ENCODE assay signal across 8 cellular contexts in genomic region chr4:337143-337931, GRCh38. TPM values are rescaled to one million over a fixed set of nuclear protein-coding genes. Genes with fewer than 3 reads are reported as not detected.
A peak's percentile ranks its signal among the peaks of the same experiment; 100 is the strongest.
DNase-seq lines count a peak whose midpoint lies in the region; ATAC-seq and TF ChIP-seq lines count a peak whose summit lies in the region.

Gene ZNF141, plus strand, starts transcription at chr4:337814. Its CDS starts 170 bp downstream, at chr4:337984.

- no peaks in the 10 kb centered on the region for H3F3A ChIP-seq in PC-3 (ENCODE audit: low read length, unreplicated experiment)

- peak; percentile 97 for ATAC-seq in GM19467 (IDR thresholded peaks at IDR 0.05; ENCODE audit: unreplicated experiment)
- peak; percentile 92 for ATAC-seq in PC-3
- ATAC-seq in activated T-cell treated with anti-CD3 and anti-CD28 coated beads, Interleukin-2, amount 50 U/mL, for 72 hours (replicated peaks in 1 of 2), result peak; percentile 94 to 95
- ATAC-seq in esophagus mucosa, result peak; percentile 98

- H3K4me1 ChIP-seq in PC-3 (ENCODE audit: insufficient read depth, low read length) (0 out of 2 replicates have a peak, but pooled peaks cover 3% of the 10 kb centered on the region), muscle layer of duodenum (ENCODE audit: control insufficient read depth in 1 of 2, insufficient read depth in 2 of 2, low read length in 2 of 2) (peaks cover 3 to 18% of the 10 kb centered on the region in 2 donors)

- H3K27me3 Mint-ChIP-seq in activated T-cell treated with anti-CD3 and anti-CD28 coated beads, Interleukin-2, amount 50 U/mL, for 72 hours (ENCODE audit: low read depth), result no peaks in the 10 kb centered on the region

- H3K4me2 ChIP-seq in PC-3 (ENCODE audit: low read length), result peak within 1 kb of the TSS; percentile 99

- H3K9me3 ChIP-seq in PC-3 (ENCODE audit: low read length) (peaks cover 4% of the 10 kb centered on the region; the same call in 1 of the 2 replicates), muscle layer of duodenum (ENCODE audit: control insufficient read depth in 1 of 2, low read length in 2 of 2) (peaks cover 0 to 16% of the 10 kb centered on the region in 2 donors)

- H3K36me3 ChIP-seq in PC-3 (ENCODE audit: low read depth, low read length), result peaks cover 33% of the 10 kb centered on the region
- H3K36me3 ChIP-seq in muscle layer of duodenum (ENCODE audit: control insufficient read depth in 1 of 2, insufficient read depth in 2 of 2, low read length in 2 of 2), result no peaks in the 10 kb centered on the region

- H3K36me3 Mint-ChIP-seq in activated T-cell treated with anti-CD3 and anti-CD28 coated beads, Interleukin-2, amount 50 U/mL, for 72 hours (ENCODE audit: insufficient read depth in 2 of 2), result peaks cover 42 to 59% of the 10 kb centered on the region in 2 donors

- H3K9me2 ChIP-seq in PC-3 (replicated peaks; ENCODE audit: low read length), result no peaks in the 10 kb centered on the region

- peak within 1 kb of the TSS; percentile 91 for H3K9ac ChIP-seq in PC-3 (ENCODE audit: low read length)

- TSS peak; percentile 70 for BruUV-seq in PC-3 (replicated peaks; lab: Mats Ljungman, UMichigan)

- CTCF ChIA-PET in PC-3 (lab: Charles Lee), result no interaction called here

- H3K4me3 Mint-ChIP-seq in activated T-cell treated with anti-CD3 and anti-CD28 coated beads, Interleukin-2, amount 50 U/mL, for 72 hours, result peak within 1 kb of the TSS; percentile 99 to 100

- H3K4me1 Mint-ChIP-seq in activated T-cell treated with anti-CD3 and anti-CD28 coated beads, Interleukin-2, amount 50 U/mL, for 72 hours (ENCODE audit: low read depth), result peaks cover 18% of the 10 kb centered on the region

- H3K4me3 ChIP-seq in PC-3 (ENCODE audit: low read length) (peak within 1 kb of the TSS; percentile 93), muscle layer of duodenum (ENCODE audit: low read depth in 1 of 2, low read length in 2 of 2) (peak within 1 kb of the TSS; percentile 83 to 92)

- peak; percentile 26 for DNase-seq in COLO829 (ENCODE audit: low spot score)
- DNase-seq in HUDEP-2 (lab: John Stamatoyannopoulos, UW; ENCODE audit: unreplicated experiment in 76 of 76), result peak in 39 of 76 experiments; percentile 12 to 85 (median 64)
- DNase-seq in PC-3, result peak; percentile 93
- DNase-seq in activated T-cell treated with anti-CD3 and anti-CD28 coated beads, Interleukin-2, amount 50 U/mL, for 72 hours, result peak; percentile 91 to 94
- DNase-seq in stimulated activated CD8-positive, alpha-beta memory T cell treated with anti-CD3 and anti-CD28 coated beads, Interleukin-7, amount 100 ng/mL, for 24 hours (ENCODE audit: low read depth), result peak; percentile 73

- POLR2A ChIA-PET in PC-3 (lab: Charles Lee; ENCODE audit: unreplicated experiment), result no interaction called here

- H3K27ac ChIP-seq in PC-3 (ENCODE audit: low read length), result peak within 1 kb of the TSS; percentile 35
- peak within 1 kb of the TSS; percentile 91 for H3K27ac ChIP-seq in muscle layer of duodenum (ENCODE audit: low read length)

- H3K9me3 Mint-ChIP-seq in activated T-cell treated with anti-CD3 and anti-CD28 coated beads, Interleukin-2, amount 50 U/mL, for 72 hours, result peaks cover 11 to 16% of the 10 kb centered on the region in 2 donors

- TF ChIP-seq CTCF in PC-3 (conservative IDR thresholded peaks at IDR 0.05; ENCODE audit: low read depth, low read length), result no peak

- no peaks in the 10 kb centered on the region for H4K20me1 ChIP-seq in PC-3 (ENCODE audit: low read length)

- H3K27ac Mint-ChIP-seq in activated T-cell treated with anti-CD3 and anti-CD28 coated beads, Interleukin-2, amount 50 U/mL, for 72 hours, result peak within 1 kb of the TSS; percentile 98

- H3K27me3 ChIP-seq in PC-3 (ENCODE audit: low read length) (no peaks in the 10 kb centered on the region), muscle layer of duodenum (ENCODE audit: low read depth, low read length) (no peaks in the 10 kb centered on the region)

- intact Hi-C loops in PC-3 (cut with micrococcal nuclease), result loop anchor here (10.0 kb wide), 1 partner anchor 137 kb away; no protein-coding TSS in a partner anchor

- H3K79me2 ChIP-seq in PC-3 (ENCODE audit: low read length), result peaks cover 47% of the 10 kb centered on the region

- H2AFZ ChIP-seq in PC-3 (ENCODE audit: low read length), result peak within 1 kb of the TSS; percentile 98

RNA-seq across cellular contexts. Expression of gene ZNF141, which starts in this region (rescaled TPM):
- total RNA-seq in PC-3 (2014; rRNA removed) (5.4 and 6.5 TPM in 2 replicates), esophagus mucosa (7.8 TPM)
- 10 to 100 TPM; 31.6 to 32.0 TPM for total RNA-seq in activated T-cell treated with anti-CD3 and anti-CD28 coated beads, Interleukin-2, amount 50 U/mL, for 72 hours

Comparison
In these comparisons a context has a peak if more than half of its experiments do, and no peak if none do; other contexts are left out.
1. Peak in every context shown above with its lines: DNase-seq, ATAC-seq, H3K4me3 ChIP-seq and H3K27ac ChIP-seq.
2. DNase-seq: peak in every context shown above with its lines; median percentile 93 in PC-3; 92 in activated T-cell treated with anti-CD3 and anti-CD28 coated beads, Interleukin-2, amount 50 U/mL, for 72 hours; 73 in stimulated activated CD8-positive, alpha-beta memory T cell treated with anti-CD3 and anti-CD28 coated beads, Interleukin-7, amount 100 ng/mL, for 24 hours; 64 in HUDEP-2; 26 in COLO829.